Comparison of ENCODE assay signal across 25 cellular contexts in genomic region chr1:98783821-98784220, GRCh38.
A peak's percentile ranks its signal among the peaks of the same experiment; 100 is the strongest.
DNase-seq lines count a peak whose midpoint lies in the region; ATAC-seq and TF ChIP-seq lines count a peak whose summit lies in the region.
"Had no signal": no experiment of that assay in that cellular context is flagged by ENCODE, and none has a peak within 500 bp of the region (broad histone marks: within the 10 kb centered on the region; RNA-seq: fewer than 3 reads in every experiment).

No MANE protein-coding gene starts in this region.

- H3K27ac ChIP-seq in endodermal cell (ENCODE audit: low read depth, low read length): no peak overlapping the region
- H3K27ac ChIP-seq: PC-9, SJCRH30 had no signal

- H3K27ac Mint-ChIP-seq in endodermal cell: no peak overlapping the region
- no peak overlapping the region for H3K27ac Mint-ChIP-seq in nephron progenitor cell
- H3K27ac Mint-ChIP-seq: CD4-positive, alpha-beta memory T cell had no signal

- no peak overlapping the region for H3K9ac ChIP-seq in NT2/D1 (ENCODE audit: insufficient read length, low read depth)
- no peak overlapping the region for H3K9ac ChIP-seq in endodermal cell (ENCODE audit: extremely low read depth, low read length, poor library complexity, severe bottlenecking)

- TF ChIP-seq CTCF in BE2C (IDR thresholded peaks at IDR 0.05; ENCODE audit: low read depth, low read length) (no peak), endodermal cell (conservative IDR thresholded peaks at IDR 0.05) (no peak), nephron progenitor cell (IDR thresholded peaks at IDR 0.05) (no peak)

- no peak for ATAC-seq in HG03025 (IDR thresholded peaks at IDR 0.05; ENCODE audit: low FRiP score, unreplicated experiment)
- ATAC-seq: HCT116, Right ventricle myocardium inferior, SK-N-SH treated with all-trans-retinoic acid at 6 μM for 48 hours had no signal

- H3K4me1 ChIP-seq in BE2C (no peaks in the 10 kb centered on the region), NT2/D1 (ENCODE audit: insufficient read depth, insufficient read length) (no peaks in the 10 kb centered on the region), endodermal cell (ENCODE audit: control insufficient read depth, insufficient read depth, low read length) (no peaks in the 10 kb centered on the region)
- H3K4me1 ChIP-seq: SJCRH30 had no signal

- no peaks in the 10 kb centered on the region for H3K4me1 Mint-ChIP-seq in endodermal cell
- peaks cover 4% of the 10 kb centered on the region for H3K4me1 Mint-ChIP-seq in nephron progenitor cell
- H3K4me1 Mint-ChIP-seq: CD4-positive, alpha-beta memory T cell had no signal

- H3K36me3 Mint-ChIP-seq in endodermal cell (ENCODE audit: low read depth) (peaks cover 2% of the 10 kb centered on the region), nephron progenitor cell (ENCODE audit: low read depth) (peaks cover 11% of the 10 kb centered on the region)

- DNase-seq in BE2C: peak; percentile 13
- DNase-seq in NT2/D1 (ENCODE audit: low read depth, low spot score): peak; percentile 56
- DNase-seq in endodermal cell: peak; percentile 53
- peak; percentile 35 for DNase-seq in nephron progenitor cell
- DNase-seq in glomerular visceral epithelial cell (ENCODE audit: extremely low spot score): no peak
- no peak for DNase-seq in retina
- DNase-seq: C1 segment of cervical spinal cord; CD4-positive, alpha-beta memory T cell; COR-L47; DMS53; GOT3; NCI-H1092 treated with DMSO at 0.1 percent for 48 hours; NCI-H1436; NCI-H187; NCI-H2081 treated with DMSO at 0.1 percent for 48 hours; NCI-H2171; NCI-H226; NCI-H510A; NCI-H69; PC-9; SJCRH30 had no signal

- H3K36me3 ChIP-seq in BE2C (no peaks in the 10 kb centered on the region), NT2/D1 (ENCODE audit: insufficient read depth, insufficient read length, low read length) (no peaks in the 10 kb centered on the region), endodermal cell (ENCODE audit: control insufficient read depth, insufficient read depth, low read length) (no peaks in the 10 kb centered on the region)
- H3K36me3 ChIP-seq: SJCRH30 had no signal

- H3K4me3 ChIP-seq in BE2C (ENCODE audit: low read depth, low read length): no peak overlapping the region
- no peak overlapping the region for H3K4me3 ChIP-seq in NT2/D1 (ENCODE audit: insufficient read length, low read depth)
- no peak overlapping the region for H3K4me3 ChIP-seq in endodermal cell (ENCODE audit: low read length)
- H3K4me3 ChIP-seq: PC-9, SJCRH30 had no signal

- H3K4me3 Mint-ChIP-seq in endodermal cell (no peak overlapping the region), nephron progenitor cell (no peak overlapping the region)
- H3K4me3 Mint-ChIP-seq: CD4-positive, alpha-beta memory T cell had no signal

- H3K27me3 Mint-ChIP-seq in endodermal cell (ENCODE audit: insufficient read depth) (peaks cover 7% of the 10 kb centered on the region), nephron progenitor cell (ENCODE audit: low read depth, poor library complexity) (peaks cover 6% of the 10 kb centered on the region)

- H3K27me3 ChIP-seq in BE2C (no peaks in the 10 kb centered on the region), NT2/D1 (ENCODE audit: insufficient read depth, insufficient read length) (no peaks in the 10 kb centered on the region), endodermal cell (ENCODE audit: control insufficient read depth, insufficient read depth, low read length, poor library complexity, severe bottlenecking) (no peaks in the 10 kb centered on the region)
- H3K27me3 ChIP-seq: SJCRH30 had no signal

- 92 to 100% methylated on average over 4 to 6 of the region's 6 CpGs for WGBS in endodermal cell (ENCODE audit: insufficient coverage in 1 of 2, insufficient read length in 1 of 2), 2 experiments

- H3K9me3 Mint-ChIP-seq in endodermal cell (peaks cover 30% of the 10 kb centered on the region), nephron progenitor cell (peaks cover 43% of the 10 kb centered on the region)

- H3K9me3 ChIP-seq in BE2C (no peaks in the 10 kb centered on the region), NT2/D1 (ENCODE audit: insufficient read depth, low read length) (no peaks in the 10 kb centered on the region), endodermal cell (ENCODE audit: control insufficient read depth, low read length) (no peaks in the 10 kb centered on the region)
- H3K9me3 ChIP-seq: SJCRH30 had no signal

Comparison
In these comparisons a context has a peak if more than half of its experiments do, and no peak if none do; other contexts are left out.
1. DNase-seq: peak in BE2C (single experiment), NT2/D1 (single experiment), endodermal cell (single experiment) and nephron progenitor cell (single experiment); none in glomerular visceral epithelial cell (single experiment) and retina (single experiment).